ENCODE assay signal across 28 cellular contexts in genomic region chr4:186514271-186514950, GRCh38. TPM values are rescaled to one million over a fixed set of nuclear protein-coding genes. Genes with fewer than 3 reads are reported as not detected.
"Had no signal": no experiment of that assay in that cellular context is flagged by ENCODE, and none has a peak within 500 bp of the region (broad histone marks: within the 10 kb centered on the region; RNA-seq: fewer than 3 reads in every experiment).

No MANE protein-coding gene starts in this region.

- DNase-seq: activated CD4-positive, alpha-beta T cell treated with anti-CD3 and anti-CD28 coated beads for 36 hours; activated CD4-positive, CD25-positive, alpha-beta regulatory T cell; activated CD8-positive, alpha-beta memory T cell treated with anti-CD3 and anti-CD28 coated beads, Interleukin-2, amount 10 ng/mL, durations not matched to agents 7 days and 5 days; activated CD8-positive, alpha-beta T cell treated with anti-CD3 and anti-CD28 coated beads, Interleukin-2, amount 10 ng/mL, durations not matched to agents 7 days and 5 days; activated naive CD4-positive, alpha-beta T cell; activated T-cell treated with anti-CD3 and anti-CD28 coated beads, Interleukin-2, amount 50 U/mL, for 48 hours; cortex of kidney; effector memory CD8-positive, alpha-beta T cell; erythroblast; gastrocnemius medialis; glutamatergic neuron; left ventricle myocardium superior; mucosa of descending colon; spleen; stimulated activated CD4-positive, alpha-beta T cell treated with anti-CD3 and anti-CD28 coated beads, Interleukin-2, amount 100 ng/mL, for 48 hours; stimulated activated naive CD4-positive, alpha-beta T cell treated with Interleukin-2 at 50 U/mL for 16 hours had no signal

- H3K4me3 ChIP-seq: gastrocnemius medialis, mucosa of descending colon, right atrium auricular region, spleen, tibial nerve had no signal

- H3K9me3 ChIP-seq: gastrocnemius medialis, mucosa of descending colon had no signal

- ATAC-seq: activated CD4-positive, alpha-beta T cell treated with anti-CD3 and anti-CD28 coated beads for 36 hours; activated CD8-positive, alpha-beta memory T cell treated with anti-CD3 and anti-CD28 coated beads, Interleukin-2, amount 10 ng/mL, durations not matched to agents 7 days and 5 days; activated CD8-positive, alpha-beta T cell treated with anti-CD3 and anti-CD28 coated beads, Interleukin-2, amount 10 ng/mL, durations not matched to agents 7 days and 5 days; activated naive CD4-positive, alpha-beta T cell treated with anti-CD3 and anti-CD28 coated beads, Interleukin-2, amount 50 U/mL, for 72 hours; effector memory CD8-positive, alpha-beta T cell; gastrocnemius medialis; left ventricle myocardium superior; mucosa of descending colon had no signal

- FAIRE-seq: islet of Langerhans had no signal

- H3K27me3 ChIP-seq: gastrocnemius medialis, right atrium auricular region, spleen, tibial nerve had no signal

- H3K4me1 ChIP-seq: gastrocnemius medialis, right atrium auricular region, spleen, tibial nerve had no signal

- H3K36me3 ChIP-seq: gastrocnemius medialis, right atrium auricular region, spleen, tibial nerve had no signal

- H3K27ac ChIP-seq: gastrocnemius medialis, right atrium auricular region, spleen, tibial nerve had no signal

RNA-seq across cellular contexts. Expression of gene MTNR1A, which starts 41.0 kb away (rescaled TPM):
- total RNA-seq: activated CD4-positive, alpha-beta T cell treated with anti-CD3 and anti-CD28 coated beads for 36 hours; activated CD8-positive, alpha-beta memory T cell treated with anti-CD3 and anti-CD28 coated beads, Interleukin-2, amount 10 ng/mL, durations not matched to agents 7 days and 5 days; activated CD8-positive, alpha-beta T cell treated with anti-CD3 and anti-CD28 coated beads, Interleukin-2, amount 10 ng/mL, durations not matched to agents 7 days and 5 days; activated naive CD4-positive, alpha-beta T cell treated with anti-CD3 and anti-CD28 coated beads, Interleukin-2, amount 50 U/mL, for 72 hours; chondrocyte; gastrocnemius medialis; left ventricle myocardium superior; lung microvascular endothelial cell; mesenteric fat pad; myocyte; natural killer cell treated with Interleukin-12 subunit alpha and Interleukin-12 subunit beta and Interleukin-15 and Interleukin-18, amount 100 ng/mL, for 72 hours; omental fat pad; pulmonary artery endothelial cell; right atrium auricular region; spleen; tibial nerve had no signal
- polyA plus RNA-seq: spleen, urinary bladder had no signal
